In genomic region chr2:176002684-176003225, GRCh38 we compare ENCODE assay signal across 7 cellular contexts. TPM values are rescaled to one million over a fixed set of nuclear protein-coding genes. Genes with fewer than 3 reads are reported as not detected.
A peak's percentile ranks its signal among the peaks of the same experiment; 100 is the strongest.
DNase-seq lines count a peak whose midpoint lies in the region; ATAC-seq and TF ChIP-seq lines count a peak whose summit lies in the region.

No MANE protein-coding gene starts in this region.

- H3F3A ChIP-seq in PC-3 (ENCODE audit: low read length, unreplicated experiment): no peaks in the 10 kb centered on the region

- H3K79me2 ChIP-seq in PC-3 (ENCODE audit: low read length): peaks cover 41% of the 10 kb centered on the region

- H3K4me1 ChIP-seq in PC-3 (ENCODE audit: insufficient read depth, low read length): peaks cover 11% of the 10 kb centered on the region
- peaks cover 5 to 23% of the 10 kb centered on the region in 2 donors for H3K4me1 ChIP-seq in duodenal mucosa (ENCODE audit: control insufficient read depth in 1 of 2, insufficient read depth in 2 of 2, low read length in 2 of 2)
- H3K4me1 ChIP-seq in mesenchymal stem cell (ENCODE audit: control insufficient read depth, insufficient read depth, low read depth, low read length): peaks cover 3% of the 10 kb centered on the region

- peak overlapping the region; percentile 9 to 88 for H3K4ac ChIP-seq in mesenchymal stem cell (ENCODE audit: low read depth in 1 of 2, low read length in 2 of 2)

- TF ChIP-seq CTCF in PC-3 (conservative IDR thresholded peaks at IDR 0.05; ENCODE audit: low read depth, low read length): no peak

- no peak overlapping the region for H2BK120ac ChIP-seq in mesenchymal stem cell (ENCODE audit: low read depth, low read length)

- 55% methylated on average over 14 of the region's 14 CpGs for WGBS in mesenchymal stem cell

- H3K14ac ChIP-seq in mesenchymal stem cell (ENCODE audit: low read length in 2 of 2): no peak overlapping the region

- no peak overlapping the region for H2BK12ac ChIP-seq in mesenchymal stem cell (ENCODE audit: low read length in 2 of 2)

- H4K8ac ChIP-seq in mesenchymal stem cell (ENCODE audit: low read length): peak overlapping the region; percentile 95

- peak; percentile 64 for DNase-seq in G401 (ENCODE audit: low spot score)
- peak; percentile 22 for DNase-seq in PC-3
- no peak for DNase-seq in mesenchymal stem cell
- DNase-seq in ureter (ENCODE audit: low spot score): peak; percentile 45
- no peak for DNase-seq in occipital lobe (lab: John Stamatoyannopoulos, UW)

- POLR2A ChIA-PET in PC-3 (lab: Charles Lee; ENCODE audit: unreplicated experiment): no interaction called here

- peak; percentile 1 for ATAC-seq in HG02610 (IDR thresholded peaks at IDR 0.05; ENCODE audit: unreplicated experiment)
- peak; percentile 9; the same call in 1 of the 2 replicates for ATAC-seq in PC-3

- peaks cover 13% of the 10 kb centered on the region for H3K79me1 ChIP-seq in mesenchymal stem cell (replicated peaks; ENCODE audit: low read length, poor library complexity, severe bottlenecking)

- H3K9me3 ChIP-seq in PC-3 (ENCODE audit: low read length) (no peaks in the 10 kb centered on the region), duodenal mucosa (ENCODE audit: control insufficient read depth in 1 of 2, low read length in 2 of 2) (no peaks in the 10 kb centered on the region), mesenchymal stem cell (ENCODE audit: control insufficient read depth, low read length) (no peaks in the 10 kb centered on the region)

- peak overlapping the region in 1 of 2 experiments; percentile 93 for H3K23ac ChIP-seq in mesenchymal stem cell (ENCODE audit: low read length in 2 of 2)

- no peak overlapping the region for H4K91ac ChIP-seq in mesenchymal stem cell (ENCODE audit: low read length)

- peak overlapping the region; percentile 86 for H3K4me3 ChIP-seq in PC-3 (ENCODE audit: low read length)
- peak overlapping the region; percentile 87 to 94 for H3K4me3 ChIP-seq in duodenal mucosa (ENCODE audit: low read depth in 1 of 2, low read length in 2 of 2)
- H3K4me3 ChIP-seq in mesenchymal stem cell (ENCODE audit: insufficient read depth in 1 of 2, low read depth in 1 of 2, low read length in 2 of 2): peak overlapping the region; percentile 83 to 86

- intact Hi-C loops in PC-3 (cut with micrococcal nuclease): loop anchor here (5.0 kb wide), 2 partner anchors 85 to 1240 kb away; partner anchors contain the start of gene CHRNA1

- in situ Hi-C loops in G401 (cut with HindIII; ENCODE audit: low sequenced_read_pairs): no loop called here

- H3K18ac ChIP-seq in mesenchymal stem cell (ENCODE audit: low read depth in 1 of 2, low read length in 2 of 2): peak overlapping the region in 1 of 2 experiments; percentile 78

- H3K9me2 ChIP-seq in PC-3 (replicated peaks; ENCODE audit: low read length): no peaks in the 10 kb centered on the region

- H3K36me3 ChIP-seq in PC-3 (ENCODE audit: low read depth, low read length) (no peaks in the 10 kb centered on the region), duodenal mucosa (ENCODE audit: control insufficient read depth in 1 of 2, insufficient read depth in 2 of 2, low read length in 2 of 2) (no peaks in the 10 kb centered on the region), mesenchymal stem cell (ENCODE audit: control insufficient read depth in 1 of 2, insufficient read depth in 2 of 2, low read depth in 1 of 2, low read length in 2 of 2) (no peaks in the 10 kb centered on the region)

- CTCF ChIA-PET in PC-3 (lab: Charles Lee): no interaction called here

- H4K20me1 ChIP-seq in PC-3 (ENCODE audit: low read length): no peaks in the 10 kb centered on the region

- H3K4me2 ChIP-seq in PC-3 (ENCODE audit: low read length) (peak overlapping the region; percentile 96), mesenchymal stem cell (ENCODE audit: low read length, poor library complexity, severe bottlenecking) (peak overlapping the region; percentile 98)

- H2AFZ ChIP-seq in PC-3 (ENCODE audit: low read length): peak overlapping the region; percentile 98
- peak overlapping the region; percentile 92 for H2AFZ ChIP-seq in mesenchymal stem cell (ENCODE audit: low read depth, low read length)

- H2AK5ac ChIP-seq in mesenchymal stem cell (ENCODE audit: low read length, severe bottlenecking): no peak overlapping the region

- H3K27me3 ChIP-seq in PC-3 (ENCODE audit: low read length) (no peaks in the 10 kb centered on the region), duodenal mucosa (ENCODE audit: control insufficient read depth in 1 of 2, insufficient read depth in 2 of 2, low read length in 2 of 2) (no peaks in the 10 kb centered on the region), mesenchymal stem cell (ENCODE audit: control insufficient read depth in 1 of 2, insufficient read depth in 1 of 2, low read length in 2 of 2) (no peaks in the 10 kb centered on the region)

- H3K27ac ChIP-seq in PC-3 (ENCODE audit: low read length) (no peak overlapping the region), duodenal mucosa (ENCODE audit: low read depth, low read length) (no peak overlapping the region), mesenchymal stem cell (ENCODE audit: low read length, poor library complexity, severe bottlenecking) (no peak overlapping the region)

- BruUV-seq in PC-3 (replicated peaks; lab: Mats Ljungman, UMichigan): TSS peak; percentile 90

- peak overlapping the region; percentile 4 for H2BK5ac ChIP-seq in mesenchymal stem cell (ENCODE audit: low read depth, low read length, poor library complexity, severe bottlenecking)

- H3K9ac ChIP-seq in PC-3 (ENCODE audit: low read length) (peak overlapping the region; percentile 76), duodenal mucosa (ENCODE audit: low read depth in 1 of 2, low read length in 2 of 2) (peak overlapping the region; percentile 82 to 87), mesenchymal stem cell (ENCODE audit: low read length) (peak overlapping the region; percentile 89)

- peak overlapping the region; percentile 6 for H2BK15ac ChIP-seq in mesenchymal stem cell (ENCODE audit: low read depth, poor library complexity, severe bottlenecking)

RNA-seq across cellular contexts. Expression of gene LNPK, which starts 0.7 kb away (rescaled TPM):
- 7.4 and 9.4 TPM in 2 replicates for total RNA-seq in G401 (2014; rRNA removed; shearing (Covaris generic))
- total RNA-seq in PC-3 (2014; rRNA removed): 19.5 and 21.9 TPM in 2 replicates
- polyA plus RNA-seq in mesenchymal stem cell (2013, experiment 1 of 2): 18.6 TPM
- polyA plus RNA-seq in mesenchymal stem cell (2013, experiment 2 of 2): 19.2 TPM
- 32.5 TPM for total RNA-seq in ureter
- total RNA-seq in occipital lobe: 67.1 TPM

Comparison
In these comparisons a context has a peak if more than half of its experiments do, and no peak if none do; other contexts are left out.
1. DNase-seq: peak in G401 (single experiment), PC-3 (single experiment) and ureter (single experiment); none in mesenchymal stem cell (single experiment) and occipital lobe (single experiment).
2. Peak in every context shown above with its lines, with median percentiles within 50 percentile points of each other: H3K4me3 ChIP-seq and H3K9ac ChIP-seq.